Comparison of ENCODE assay signal across 25 cellular contexts in genomic region chr16:79833559-79833958, GRCh38.
"Had no signal": no experiment of that assay in that cellular context is flagged by ENCODE, and none has a peak within 500 bp of the region (broad histone marks: within the 10 kb centered on the region; RNA-seq: fewer than 3 reads in every experiment).

No MANE protein-coding gene starts in this region.

- H3K36me3 ChIP-seq: neutrophil, pancreas, right lobe of liver, sigmoid colon, stomach, thoracic aorta, thyroid gland, tibial nerve, upper lobe of left lung, vagina had no signal

- H3K4me3 ChIP-seq: pancreas, psoas muscle, right lobe of liver, sigmoid colon, stomach, thoracic aorta, thyroid gland, tibial nerve, upper lobe of left lung, vagina had no signal

- H3K4me1 ChIP-seq: pancreas, psoas muscle, right lobe of liver, thyroid gland, upper lobe of left lung had no signal

- ATAC-seq: natural killer cell treated with Interleukin-12 subunit alpha and Interleukin-12 subunit beta and Interleukin-15 and Interleukin-18, amount 100 ng/mL, for 72 hours; pancreas; psoas muscle; right cardiac atrium; right lobe of liver; stimulated activated effector memory CD8-positive, alpha-beta T cell treated with anti-CD3 and anti-CD28 coated beads, Interleukin-12 subunit alpha, Interleukin-12 subunit beta, amount 100 ng/mL, for 72 hours; stimulated activated naive B cell treated with anti-CD40 and anti-IgM and Interleukin-4, amounts not matched to agents 10 μg/mL and 1 μg/mL and 100 μg/mL, for 72 hours had no signal

- H3K27me3 ChIP-seq: neutrophil, pancreas, right lobe of liver, sigmoid colon, stomach, thyroid gland, tibial nerve, upper lobe of left lung, vagina had no signal

- FAIRE-seq: pancreas, small intestine, urothelium cell line had no signal

- H3K27ac ChIP-seq: neutrophil, pancreas, psoas muscle, right lobe of liver, sigmoid colon, stomach, thoracic aorta, thyroid gland, tibial nerve, upper lobe of left lung, vagina had no signal

- DNase-seq: nephron progenitor cell; nucleus accumbens; pancreas; psoas muscle; right cardiac atrium; right lobe of liver; sigmoid colon; stimulated activated CD4-positive, alpha-beta T cell treated with anti-CD3 and anti-CD28 coated beads, Interleukin-15, amount 100 ng/mL, for 24 hours; stimulated activated CD4-positive, alpha-beta T cell treated with anti-CD3 and anti-CD28 coated beads, Interleukin-2, amount 100 ng/mL, for 24 hours; stimulated activated CD4-positive, alpha-beta T cell treated with anti-CD3 and anti-CD28 coated beads, Interleukin-2, amount 100 ng/mL, for 48 hours; stimulated activated CD4-positive, alpha-beta T cell treated with anti-CD3 and anti-CD28 coated beads, Interleukin-4, amount 100 ng/mL, for 24 hours; stimulated activated naive B cell treated with anti-CD40 and anti-IgM and Interleukin-4, amounts not matched to agents 10 μg/mL and 1 μg/mL and 100 μg/mL, for 72 hours; stimulated activated naive CD4-positive, alpha-beta T cell treated with Interleukin-2 at 50 U/mL for 16 hours; stomach; thyroid gland; trophoblast cell; upper lobe of left lung had no signal

- H3K9me3 ChIP-seq: neutrophil, pancreas, psoas muscle, right lobe of liver, sigmoid colon, stomach, thoracic aorta, thyroid gland, tibial nerve, upper lobe of left lung, vagina had no signal
